ENCODE assay signal across 8 cellular contexts in the genomic region with DNA sequence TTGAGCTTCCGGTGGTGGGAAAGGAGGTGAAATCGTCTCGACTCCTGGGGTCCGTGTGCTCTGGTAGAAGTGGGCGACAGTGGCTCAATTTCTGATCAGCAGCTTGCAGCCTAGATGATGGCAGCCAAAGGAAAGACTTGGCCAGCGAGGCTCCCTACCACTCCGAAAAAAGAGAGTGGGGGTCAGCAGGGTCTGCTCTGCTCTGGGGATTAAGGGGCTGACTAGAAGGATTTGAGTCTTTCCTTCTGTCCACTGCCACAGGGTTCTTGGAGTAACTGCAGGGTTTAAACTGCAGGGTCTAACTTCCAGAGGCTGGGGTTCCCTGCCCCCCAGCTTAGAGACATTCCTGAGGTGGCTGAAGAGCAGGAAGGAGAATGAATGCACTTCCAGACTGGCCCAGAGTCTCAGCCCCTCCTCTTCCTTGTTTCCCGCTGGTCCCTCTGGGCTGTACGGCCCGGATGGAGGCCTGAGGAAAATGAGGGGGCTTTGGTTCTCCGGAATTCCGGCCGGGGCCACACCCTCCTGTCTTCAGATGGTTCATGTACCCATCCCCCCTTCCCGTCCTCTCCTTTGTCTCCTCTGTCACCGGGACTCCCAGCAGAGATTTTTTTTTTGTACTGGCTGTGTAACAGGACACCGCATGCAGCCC. TPM values are rescaled to one million over a fixed set of nuclear protein-coding genes. Genes with fewer than 3 reads are reported as not detected.
A peak's percentile ranks its signal among the peaks of the same experiment; 100 is the strongest.
DNase-seq lines count a peak whose midpoint lies in the region; TF ChIP-seq lines count a peak whose summit lies in the region.

No MANE protein-coding gene starts in this region.

- no peak for TF ChIP-seq POLR2A in NB4 (IDR thresholded peaks at IDR 0.05; ENCODE audit: extremely low read depth, insufficient read length)

- H3K4me1 Mint-ChIP-seq in brain, result peaks cover 81% of the 10 kb centered on the region

- no peaks in the 10 kb centered on the region for H3K9me3 Mint-ChIP-seq in brain

- DNase-seq in DMS79 treated with DMSO at 0.1 percent for 48 hours (lab: John Stamatoyannopoulos, UW), result peak; percentile 56
- no peak for DNase-seq in NB4 (ENCODE audit: low read depth)
- peak; percentile 31 for DNase-seq in kidney glomerular epithelial cell (lab: John Stamatoyannopoulos, UW)
- no peak for DNase-seq in activated effector memory CD4-positive, alpha-beta T cell treated with anti-CD3 and anti-CD28 coated beads, Interleukin-2, amount 50 U/mL, for 16 hours
- no peak for DNase-seq in SKM-1 treated with dmso at 0.1 percent for 144 hours (lab: John Stamatoyannopoulos, UW; ENCODE audit: unreplicated experiment)
- DNase-seq in NCI-H1092 (lab: John Stamatoyannopoulos, UW), result no peak

- peak overlapping the region; percentile 84 for H3K4me3 ChIP-seq in NB4 (ENCODE audit: low read depth, low read length)

- H3K27ac ChIP-seq in temporal lobe (ENCODE audit: low read depth, low read length), result peak overlapping the region; percentile 96

- peak overlapping the region; percentile 91 to 100 (median 99) for H3K27ac Mint-ChIP-seq in brain

- peak overlapping the region; percentile 90 to 99 (median 96) for H3K4me3 Mint-ChIP-seq in brain

- H3K27me3 Mint-ChIP-seq in brain, result peaks cover 9% of the 10 kb centered on the region

- TF ChIP-seq CTCF in NB4 (IDR thresholded peaks at IDR 0.05; ENCODE audit: low read depth, low read length) (no peak), brain (conservative IDR thresholded peaks at IDR 0.05) (no peak)

- peaks cover 9% of the 10 kb centered on the region for H3K36me3 Mint-ChIP-seq in brain

RNA-seq across cellular contexts. Expression of a gene that starts 0.9 kb away (rescaled TPM):
- polyA plus RNA-seq in brain (ENCODE audit: insufficient read depth, low read depth, low replicate concordance), result 53.2 TPM
- total RNA-seq in temporal lobe, result 27.8 TPM

RNA-seq across cellular contexts. Expression of a gene that starts 37.2 kb away (rescaled TPM):
- polyA plus RNA-seq in brain (ENCODE audit: insufficient read depth, low read depth, low replicate concordance), result 18.9 TPM
- 9.6 TPM for total RNA-seq in temporal lobe

Comparison
In these comparisons a context has a peak if more than half of its experiments do, and no peak if none do; other contexts are left out.
1. DNase-seq: peak in DMS79 treated with DMSO at 0.1 percent for 48 hours (single experiment) and kidney glomerular epithelial cell (single experiment); none in NB4 (single experiment), activated effector memory CD4-positive, alpha-beta T cell treated with anti-CD3 and anti-CD28 coated beads, Interleukin-2, amount 50 U/mL, for 16 hours (single experiment), SKM-1 treated with dmso at 0.1 percent for 144 hours (single experiment) and NCI-H1092 (single experiment).